1 cellular context compared by ENCODE assay signal in the genomic region with DNA sequence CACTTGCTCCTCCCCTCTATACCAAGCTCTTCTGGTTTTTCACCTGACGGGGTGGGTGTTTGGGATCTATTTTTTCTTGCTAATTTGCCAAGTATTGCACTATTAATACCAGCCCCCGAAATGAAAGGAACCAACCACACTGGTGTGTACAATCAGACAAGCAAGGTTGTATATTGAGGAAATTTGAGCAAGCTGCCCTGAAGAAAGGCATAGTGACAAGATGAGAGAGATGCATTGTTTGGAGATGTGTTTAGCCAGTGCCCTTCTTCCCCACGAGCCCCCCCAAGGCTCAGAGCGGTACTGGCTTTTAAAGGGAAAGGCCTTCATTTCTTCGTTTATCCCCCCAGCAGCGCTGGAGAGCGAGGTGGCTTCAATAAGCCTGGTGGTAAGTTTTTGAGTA.
TF ChIP-seq lines count a peak whose summit lies in the region.

No MANE protein-coding gene starts in this region.

TF ChIP-seq in H1, 55 proteins besides CTCF, POLR2A, EP300 and RAD21:
- TF ChIP-seq POLR2AphosphoS5 (IDR thresholded peaks at IDR 0.05; ENCODE audit: low read depth, low read length) = peak; percentile 58
- TF ChIP-seq CEBPB (IDR thresholded peaks at IDR 0.05; ENCODE audit: low read depth, low read length) = no peak
